Comparison of ENCODE assay signal across 9 cellular contexts in genomic region chr13:84917252-84917878, GRCh38.
DNase-seq lines count a peak whose midpoint lies in the region; FAIRE-seq and TF ChIP-seq lines count a peak whose summit lies in the region.
"Had no signal": no experiment of that assay in that cellular context is flagged by ENCODE, and none has a peak within 500 bp of the region (broad histone marks: within the 10 kb centered on the region; RNA-seq: fewer than 3 reads in every experiment).

No MANE protein-coding gene starts in this region.

- H3K4me3 Mint-ChIP-seq in endodermal cell, result no peak overlapping the region

- H3K9ac ChIP-seq in endodermal cell (ENCODE audit: extremely low read depth, low read length, poor library complexity, severe bottlenecking), result no peak overlapping the region

- H3K4me3 ChIP-seq in endodermal cell (ENCODE audit: low read length) (no peak overlapping the region), suprapubic skin (no peak overlapping the region)
- no peak overlapping the region for H3K4me3 ChIP-seq in effector memory CD4-positive, alpha-beta T cell (ENCODE audit: insufficient read depth, low read depth, low read length, poor library complexity, severe bottlenecking)

- H3K36me3 ChIP-seq in endodermal cell (ENCODE audit: control insufficient read depth, insufficient read depth, low read length), result no peaks in the 10 kb centered on the region
- H3K36me3 ChIP-seq in suprapubic skin, result no peaks in the 10 kb centered on the region
- no peaks in the 10 kb centered on the region for H3K36me3 ChIP-seq in effector memory CD4-positive, alpha-beta T cell (ENCODE audit: control insufficient read depth, insufficient read depth, low read length)

- no peaks in the 10 kb centered on the region for H3K36me3 Mint-ChIP-seq in endodermal cell (ENCODE audit: low read depth)
- H3K36me3 Mint-ChIP-seq: CD4-positive, CD25-positive, alpha-beta regulatory T cell had no signal

- H3K27me3 Mint-ChIP-seq in endodermal cell (ENCODE audit: insufficient read depth), result no peaks in the 10 kb centered on the region
- H3K27me3 Mint-ChIP-seq: CD4-positive, CD25-positive, alpha-beta regulatory T cell had no signal

- H3K9me3 ChIP-seq in endodermal cell (ENCODE audit: control insufficient read depth, low read length), result no peaks in the 10 kb centered on the region
- H3K9me3 ChIP-seq in suprapubic skin, result no peaks in the 10 kb centered on the region
- H3K9me3 ChIP-seq in effector memory CD4-positive, alpha-beta T cell (ENCODE audit: control insufficient read depth, low read length), result no peaks in the 10 kb centered on the region

- TF ChIP-seq POLR2A in suprapubic skin (IDR thresholded peaks at IDR 0.05), result no peak

- H3K27ac Mint-ChIP-seq in endodermal cell, result no peak overlapping the region
- H3K27ac Mint-ChIP-seq: CD4-positive, CD25-positive, alpha-beta regulatory T cell had no signal

- no peaks in the 10 kb centered on the region for H3K4me1 Mint-ChIP-seq in endodermal cell
- H3K4me1 Mint-ChIP-seq: CD4-positive, CD25-positive, alpha-beta regulatory T cell had no signal

- peak; percentile 59 for DNase-seq in NCI-H2227 (lab: John Stamatoyannopoulos, UW; ENCODE audit: unreplicated experiment)
- no peak for DNase-seq in NCI-H2227 treated with DMSO at 0.1 percent for 48 hours (lab: John Stamatoyannopoulos, UW)
- peak; percentile 45 for DNase-seq in NCI-H748 treated with DMSO at 0.1 percent for 48 hours (lab: John Stamatoyannopoulos, UW)
- no peak for DNase-seq in endodermal cell
- no peak for DNase-seq in suprapubic skin (ENCODE audit: low spot score in 2 of 2)
- DNase-seq in effector memory CD4-positive, alpha-beta T cell, result no peak
- no peak for DNase-seq in epidermal melanocyte (ENCODE audit: insufficient read length, low spot score)
- no peak for DNase-seq in urothelium cell line (ENCODE audit: low spot score)
- DNase-seq: CD4-positive, CD25-positive, alpha-beta regulatory T cell had no signal

- TF ChIP-seq CTCF in endodermal cell (conservative IDR thresholded peaks at IDR 0.05), result peak; percentile 76
- peak; percentile 18 to 30 for TF ChIP-seq CTCF in suprapubic skin (IDR thresholded peaks at IDR 0.05)

- H3K9me3 Mint-ChIP-seq in endodermal cell, result peaks cover 4% of the 10 kb centered on the region

- H3K27me3 ChIP-seq in endodermal cell (ENCODE audit: control insufficient read depth, insufficient read depth, low read length, poor library complexity, severe bottlenecking), result no peaks in the 10 kb centered on the region
- no peaks in the 10 kb centered on the region for H3K27me3 ChIP-seq in suprapubic skin
- no peaks in the 10 kb centered on the region for H3K27me3 ChIP-seq in effector memory CD4-positive, alpha-beta T cell (replicated peaks; ENCODE audit: control insufficient read depth, insufficient read depth, low read length, poor library complexity, severe bottlenecking)

- H3K27ac ChIP-seq in endodermal cell (ENCODE audit: low read depth, low read length) (no peak overlapping the region), suprapubic skin (no peak overlapping the region)
- no peak overlapping the region for H3K27ac ChIP-seq in effector memory CD4-positive, alpha-beta T cell (ENCODE audit: insufficient read depth, low read length, poor library complexity, severe bottlenecking)

- WGBS in endodermal cell (ENCODE audit: insufficient coverage in 1 of 2, insufficient read length in 1 of 2), 2 experiments, result 100% methylated on average over 2 of the region's 4 CpGs; no CpG with 5 or more reads in 1 of the 2 experiments
- WGBS in suprapubic skin, result 33% methylated on average over 4 of the region's 4 CpGs

- H3K4me1 ChIP-seq in endodermal cell (ENCODE audit: control insufficient read depth, insufficient read depth, low read length) (no peaks in the 10 kb centered on the region), suprapubic skin (no peaks in the 10 kb centered on the region)
- no peaks in the 10 kb centered on the region for H3K4me1 ChIP-seq in effector memory CD4-positive, alpha-beta T cell (ENCODE audit: control insufficient read depth, insufficient read depth, low read length, poor library complexity, severe bottlenecking)

- TF ChIP-seq EP300 in suprapubic skin (IDR thresholded peaks at IDR 0.05), result no peak

- no peak for FAIRE-seq in urothelium cell line (lab: Jason Lieb, UNC)

Comparison
In these comparisons a context has a peak if more than half of its experiments do, and no peak if none do; other contexts are left out.
1. DNase-seq: peak in NCI-H2227 (single experiment) and NCI-H748 treated with DMSO at 0.1 percent for 48 hours (single experiment); none in NCI-H2227 treated with DMSO at 0.1 percent for 48 hours (single experiment), endodermal cell (single experiment), suprapubic skin (0 of 2), effector memory CD4-positive, alpha-beta T cell (0 of 3), epidermal melanocyte (single experiment) and urothelium cell line (single experiment).